ENCODE assay signal across 1 cellular context in the genomic region with DNA sequence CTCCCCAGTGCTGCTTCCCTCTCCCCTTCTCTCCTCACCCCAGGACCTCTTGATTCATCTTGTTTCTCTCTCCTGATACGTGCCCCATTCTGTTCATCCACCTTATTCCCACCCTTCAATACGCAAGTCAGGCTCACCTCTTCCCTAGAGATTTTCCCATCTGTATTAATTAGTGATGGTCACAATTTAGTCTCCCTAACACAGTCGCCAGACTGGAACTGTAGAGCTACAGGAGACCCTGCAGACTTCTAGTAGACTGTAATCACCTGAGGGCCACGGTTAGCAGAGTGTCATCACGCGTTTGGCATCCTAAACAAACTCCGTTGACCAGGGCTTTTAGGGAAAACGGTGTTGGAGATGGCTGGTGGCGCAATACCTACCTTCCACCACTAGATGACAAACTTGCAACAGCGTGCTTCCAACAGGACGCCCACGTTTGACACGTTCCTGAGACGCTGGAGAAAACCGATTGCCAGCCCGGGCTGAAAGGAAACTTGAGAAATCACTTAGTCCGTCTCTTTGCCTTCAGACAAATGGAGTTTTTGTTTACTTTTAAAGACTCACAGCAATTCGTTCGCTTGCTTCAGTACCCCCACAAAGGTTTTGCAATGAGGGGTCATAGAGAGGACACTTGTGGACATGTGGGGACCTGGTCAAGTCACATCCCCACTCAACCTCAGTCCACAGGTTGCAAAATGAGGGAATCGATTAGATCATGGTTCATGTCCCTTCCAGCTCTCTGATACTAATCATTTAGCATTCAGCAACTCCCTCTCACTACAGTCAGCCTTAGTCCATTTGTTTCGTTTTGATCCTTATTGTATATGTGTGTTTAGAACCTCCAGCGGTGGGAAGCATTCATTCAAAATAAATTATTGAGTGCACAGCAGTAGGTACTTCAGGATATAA.
A peak's percentile ranks its signal among the peaks of the same experiment; 100 is the strongest.
TF ChIP-seq lines count a peak whose summit lies in the region.

No MANE protein-coding gene starts in this region.

TF ChIP-seq in HepG2, 621 proteins besides CTCF, POLR2A, EP300 and RAD21 (continued from another document and continues in another):
- TF ChIP-seq ZFYVE20 (CRISPR knock-in tag; IDR thresholded peaks at IDR 0.05; ENCODE audit: borderline replicate concordance, low read depth) (no peak; the same call in 1 of the 2 replicates), JUND (CRISPR knock-in tag; IDR thresholded peaks at IDR 0.05) (no peak), KLF6 (CRISPR knock-in tag; IDR thresholded peaks at IDR 0.05) (peak; percentile 75), PCBP2 (optimal IDR thresholded peaks at IDR 0.05; ENCODE audit: low read depth, low read length, poor library complexity, severe bottlenecking) (no peak), BRF2 (CRISPR knock-in tag; IDR thresholded peaks at IDR 0.05) (no peak), FOXO1 (CRISPR knock-in tag; IDR thresholded peaks at IDR 0.05) (peak; percentile 57; the same call in 1 of the 2 replicates), ZFP1 (CRISPR knock-in tag; IDR thresholded peaks at IDR 0.05) (peak; percentile 80; the same call in 1 of the 2 replicates), ZSCAN25 (CRISPR knock-in tag; IDR thresholded peaks at IDR 0.05) (0 out of 2 replicates have a peak, but pooled peaks have one; percentile 61), U2AF2 (IDR thresholded peaks at IDR 0.05; ENCODE audit: low read depth, low read length) (no peak), AHR (CRISPR knock-in tag; IDR thresholded peaks at IDR 0.05) (peak; percentile 85), GTF2F1 (IDR thresholded peaks at IDR 0.05; ENCODE audit: low read length) (no peak), PPARG (CRISPR knock-in tag; conservative IDR thresholded peaks at IDR 0.05) (no peak; the same call in 1 of the 2 replicates), SALL2 (CRISPR knock-in tag; IDR thresholded peaks at IDR 0.05) (0 out of 2 replicates have a peak, but pooled peaks have one; percentile 64), NFRKB (IDR thresholded peaks at IDR 0.05) (no peak), ZNF362 (CRISPR knock-in tag; IDR thresholded peaks at IDR 0.05; ENCODE audit: borderline replicate concordance) (peak; percentile 28; the same call in 1 of the 2 replicates), POGK (CRISPR knock-in tag; conservative IDR thresholded peaks at IDR 0.05) (peak; percentile 90), MTF2 (CRISPR knock-in tag; IDR thresholded peaks at IDR 0.05; ENCODE audit: borderline replicate concordance) (no peak), MAFF (IDR thresholded peaks at IDR 0.05; ENCODE audit: low read depth, low read length) (no peak), ZBTB39 (CRISPR knock-in tag; IDR thresholded peaks at IDR 0.05) (0 out of 2 replicates have a peak, but pooled peaks have one; percentile 27), RARA (CRISPR knock-in tag; IDR thresholded peaks at IDR 0.05) (peak; percentile 95), ZNF251 (CRISPR knock-in tag; IDR thresholded peaks at IDR 0.05) (no peak), PREB (CRISPR knock-in tag; IDR thresholded peaks at IDR 0.05) (no peak), MED1 (CRISPR knock-in tag; IDR thresholded peaks at IDR 0.05) (peak; percentile 54; the same call in 1 of the 2 replicates), SRSF9 (IDR thresholded peaks at IDR 0.05; ENCODE audit: borderline replicate concordance, insufficient read depth, low read depth, low read length, poor library complexity, severe bottlenecking) (no peak), GATAD1 (CRISPR knock-in tag; IDR thresholded peaks at IDR 0.05) (peak; percentile 51; the same call in 1 of the 2 replicates), ZNF407 (CRISPR knock-in tag; IDR thresholded peaks at IDR 0.05; ENCODE audit: not compliant biosample characterization) (no peak)
- TF ChIP-seq, protein P1, sequence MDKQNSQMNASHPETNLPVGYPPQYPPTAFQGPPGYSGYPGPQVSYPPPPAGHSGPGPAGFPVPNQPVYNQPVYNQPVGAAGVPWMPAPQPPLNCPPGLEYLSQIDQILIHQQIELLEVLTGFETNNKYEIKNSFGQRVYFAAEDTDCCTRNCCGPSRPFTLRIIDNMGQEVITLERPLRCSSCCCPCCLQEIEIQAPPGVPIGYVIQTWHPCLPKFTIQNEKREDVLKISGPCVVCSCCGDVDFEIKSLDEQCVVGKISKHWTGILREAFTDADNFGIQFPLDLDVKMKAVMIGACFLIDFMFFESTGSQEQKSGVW (CRISPR knock-in tag; IDR thresholded peaks at IDR 0.05; ENCODE audit: borderline replicate concordance), result no peak
- TF ChIP-seq, protein P2, sequence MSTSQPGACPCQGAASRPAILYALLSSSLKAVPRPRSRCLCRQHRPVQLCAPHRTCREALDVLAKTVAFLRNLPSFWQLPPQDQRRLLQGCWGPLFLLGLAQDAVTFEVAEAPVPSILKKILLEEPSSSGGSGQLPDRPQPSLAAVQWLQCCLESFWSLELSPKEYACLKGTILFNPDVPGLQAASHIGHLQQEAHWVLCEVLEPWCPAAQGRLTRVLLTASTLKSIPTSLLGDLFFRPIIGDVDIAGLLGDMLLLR (CRISPR knock-in tag; IDR thresholded peaks at IDR 0.05), result no peak
- TF ChIP-seq, protein P3, sequence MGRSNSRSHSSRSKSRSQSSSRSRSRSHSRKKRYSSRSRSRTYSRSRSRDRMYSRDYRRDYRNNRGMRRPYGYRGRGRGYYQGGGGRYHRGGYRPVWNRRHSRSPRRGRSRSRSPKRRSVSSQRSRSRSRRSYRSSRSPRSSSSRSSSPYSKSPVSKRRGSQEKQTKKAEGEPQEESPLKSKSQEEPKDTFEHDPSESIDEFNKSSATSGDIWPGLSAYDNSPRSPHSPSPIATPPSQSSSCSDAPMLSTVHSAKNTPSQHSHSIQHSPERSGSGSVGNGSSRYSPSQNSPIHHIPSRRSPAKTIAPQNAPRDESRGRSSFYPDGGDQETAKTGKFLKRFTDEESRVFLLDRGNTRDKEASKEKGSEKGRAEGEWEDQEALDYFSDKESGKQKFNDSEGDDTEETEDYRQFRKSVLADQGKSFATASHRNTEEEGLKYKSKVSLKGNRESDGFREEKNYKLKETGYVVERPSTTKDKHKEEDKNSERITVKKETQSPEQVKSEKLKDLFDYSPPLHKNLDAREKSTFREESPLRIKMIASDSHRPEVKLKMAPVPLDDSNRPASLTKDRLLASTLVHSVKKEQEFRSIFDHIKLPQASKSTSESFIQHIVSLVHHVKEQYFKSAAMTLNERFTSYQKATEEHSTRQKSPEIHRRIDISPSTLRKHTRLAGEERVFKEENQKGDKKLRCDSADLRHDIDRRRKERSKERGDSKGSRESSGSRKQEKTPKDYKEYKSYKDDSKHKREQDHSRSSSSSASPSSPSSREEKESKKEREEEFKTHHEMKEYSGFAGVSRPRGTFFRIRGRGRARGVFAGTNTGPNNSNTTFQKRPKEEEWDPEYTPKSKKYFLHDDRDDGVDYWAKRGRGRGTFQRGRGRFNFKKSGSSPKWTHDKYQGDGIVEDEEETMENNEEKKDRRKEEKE (IDR thresholded peaks at IDR 0.05), result no peak
- TF ChIP-seq, protein P4, sequence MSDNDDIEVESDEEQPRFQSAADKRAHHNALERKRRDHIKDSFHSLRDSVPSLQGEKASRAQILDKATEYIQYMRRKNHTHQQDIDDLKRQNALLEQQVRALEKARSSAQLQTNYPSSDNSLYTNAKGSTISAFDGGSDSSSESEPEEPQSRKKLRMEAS (IDR thresholded peaks at IDR 0.05), result peak; percentile 93
